Comparison of ENCODE assay signal across 13 cellular contexts in the genomic region with DNA sequence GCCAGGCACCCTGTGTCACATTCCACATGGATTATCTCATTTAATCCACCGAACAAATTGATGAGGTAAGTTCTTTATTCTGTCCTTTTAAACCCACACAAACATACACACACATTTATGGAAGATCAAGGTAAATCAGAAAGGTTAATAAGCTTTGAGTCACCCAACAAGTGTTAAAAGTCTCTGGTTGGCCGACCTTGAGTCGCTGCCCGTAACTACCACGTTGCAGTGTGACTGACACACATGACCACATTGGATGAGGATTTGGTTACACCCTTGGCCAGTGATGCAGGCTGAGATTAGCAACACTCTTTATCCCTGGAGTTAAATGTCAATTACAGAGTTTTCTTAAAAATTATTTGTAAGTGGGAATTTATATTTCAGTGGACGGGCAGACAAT. TPM values are rescaled to one million over a fixed set of nuclear protein-coding genes. Genes with fewer than 3 reads are reported as not detected.
DNase-seq lines count a peak whose midpoint lies in the region; ATAC-seq, FAIRE-seq and TF ChIP-seq lines count a peak whose summit lies in the region.
"Had no signal": no experiment of that assay in that cellular context is flagged by ENCODE, and none has a peak within 500 bp of the region (broad histone marks: within the 10 kb centered on the region; RNA-seq: fewer than 3 reads in every experiment).

No MANE protein-coding gene starts in this region.

- H3K9me3 Mint-ChIP-seq in stimulated activated naive CD8-positive, alpha-beta T cell treated with anti-CD3 and anti-CD28 coated beads, Interleukin-15, amount 100 ng/mL, for 72 hours: no peaks in the 10 kb centered on the region
- H3K9me3 Mint-ChIP-seq: activated naive CD4-positive, alpha-beta T cell treated with anti-CD3 and anti-CD28 coated beads for 36 hours; CD4-positive, alpha-beta T cell had no signal

- TF ChIP-seq CTCF in mucosa of descending colon (IDR thresholded peaks at IDR 0.05): no peak

- H3K4me3 Mint-ChIP-seq in stimulated activated naive CD8-positive, alpha-beta T cell treated with anti-CD3 and anti-CD28 coated beads, Interleukin-15, amount 100 ng/mL, for 72 hours: no peak overlapping the region
- H3K4me3 Mint-ChIP-seq: activated CD4-positive, alpha-beta T cell treated with anti-CD3 and anti-CD28 coated beads, Interleukin-2, amount 10 ng/mL, durations not matched to agents 24 days and 14 days; activated naive CD4-positive, alpha-beta T cell treated with anti-CD3 and anti-CD28 coated beads for 36 hours; CD4-positive, alpha-beta T cell had no signal

- no peak overlapping the region for H3K27ac Mint-ChIP-seq in stimulated activated naive CD8-positive, alpha-beta T cell treated with anti-CD3 and anti-CD28 coated beads, Interleukin-15, amount 100 ng/mL, for 72 hours
- H3K27ac Mint-ChIP-seq: activated CD4-positive, alpha-beta T cell treated with anti-CD3 and anti-CD28 coated beads, Interleukin-2, amount 10 ng/mL, durations not matched to agents 24 days and 14 days; activated naive CD4-positive, alpha-beta T cell treated with anti-CD3 and anti-CD28 coated beads for 36 hours; CD4-positive, alpha-beta T cell had no signal

- intact Hi-C loops in mucosa of descending colon (cut with DNase I, micrococcal nuclease): no loop called here

- H3K4me1 ChIP-seq in mucosa of descending colon (ENCODE audit: low read depth): peaks cover 18% of the 10 kb centered on the region
- H3K4me1 ChIP-seq: thyroid gland had no signal

- FAIRE-seq in urothelium cell line (lab: Jason Lieb, UNC): no peak
- FAIRE-seq: frontal cortex had no signal

- DNase-seq in NAMALWA (ENCODE audit: low spot score): peak; percentile 75
- DNase-seq in mucosa of descending colon: no peak
- DNase-seq in stimulated activated naive CD8-positive, alpha-beta T cell treated with anti-CD3 and anti-CD28 coated beads, Interleukin-15, amount 100 ng/mL, for 72 hours: no peak
- DNase-seq in dedifferentiated amniotic fluid mesenchymal stem cell (ENCODE audit: extremely low spot score): no peak
- DNase-seq in urothelium cell line (ENCODE audit: low spot score): no peak
- no peak for DNase-seq in GM19238 (ENCODE audit: insufficient read length, low spot score)
- DNase-seq: activated CD4-positive, alpha-beta T cell treated with anti-CD3 and anti-CD28 coated beads, Interleukin-2, amount 10 ng/mL, durations not matched to agents 24 days and 14 days; activated naive CD4-positive, alpha-beta T cell treated with anti-CD3 and anti-CD28 coated beads for 36 hours; CD4-positive, alpha-beta T cell had no signal

- no peaks in the 10 kb centered on the region for H3K27me3 Mint-ChIP-seq in stimulated activated naive CD8-positive, alpha-beta T cell treated with anti-CD3 and anti-CD28 coated beads, Interleukin-15, amount 100 ng/mL, for 72 hours
- H3K27me3 Mint-ChIP-seq: activated CD4-positive, alpha-beta T cell treated with anti-CD3 and anti-CD28 coated beads, Interleukin-2, amount 10 ng/mL, durations not matched to agents 24 days and 14 days; CD4-positive, alpha-beta T cell had no signal

- H3K4me3 ChIP-seq in mucosa of descending colon: no peak overlapping the region
- H3K4me3 ChIP-seq: thyroid gland had no signal

- no peaks in the 10 kb centered on the region for H3K36me3 ChIP-seq in mucosa of descending colon (ENCODE audit: low read depth)
- H3K36me3 ChIP-seq: thyroid gland had no signal

- ATAC-seq in GM18867 (IDR thresholded peaks at IDR 0.05; ENCODE audit: unreplicated experiment) (peak; percentile 30), HG02642 (IDR thresholded peaks at IDR 0.05; ENCODE audit: poor library complexity, unreplicated experiment) (peak; percentile 46), mucosa of descending colon (peak; percentile 80)
- ATAC-seq in stimulated activated naive CD8-positive, alpha-beta T cell treated with anti-CD3 and anti-CD28 coated beads, Interleukin-15, amount 100 ng/mL, for 72 hours: no peak

- H3K4me1 Mint-ChIP-seq in stimulated activated naive CD8-positive, alpha-beta T cell treated with anti-CD3 and anti-CD28 coated beads, Interleukin-15, amount 100 ng/mL, for 72 hours: peaks cover 20% of the 10 kb centered on the region

- no peaks in the 10 kb centered on the region for H3K9me3 ChIP-seq in mucosa of descending colon
- H3K9me3 ChIP-seq: thyroid gland had no signal

RNA-seq across cellular contexts. Expression of gene FOXP1, which starts 19.2 kb away (rescaled TPM):
- 100 to 1,000 TPM; 133 to 217 (median 214) TPM for total RNA-seq in mucosa of descending colon
